1 cellular context compared by ENCODE assay signal in genomic region chr11:36041988-36042606, GRCh38.
TF ChIP-seq lines count a peak whose summit lies in the region.

No MANE protein-coding gene starts in this region.

TF ChIP-seq in K562, 482 proteins besides CTCF, POLR2A, EP300 and RAD21 (continued from another document):
- TF ChIP-seq ZNF407 (IDR thresholded peaks at IDR 0.05; ENCODE audit: low read depth) (no peak), NFXL1 (CRISPR knock-in tag; IDR thresholded peaks at IDR 0.05) (no peak), JUND (IDR thresholded peaks at IDR 0.05; ENCODE audit: borderline replicate concordance, low read depth, low read length) (no peak), JUND (tag; IDR thresholded peaks at IDR 0.05; ENCODE audit: borderline replicate concordance, low read depth, low read length) (no peak), LCOR (CRISPR knock-in tag; IDR thresholded peaks at IDR 0.05) (no peak), FIP1L1 (IDR thresholded peaks at IDR 0.05; ENCODE audit: low read depth, low read length, poor library complexity, severe bottlenecking) (no peak), MEF2A (IDR thresholded peaks at IDR 0.05; ENCODE audit: control insufficient read depth, low read depth, low read length) (no peak), SPI1 (IDR thresholded peaks at IDR 0.05; ENCODE audit: borderline replicate concordance, low read depth, low read length) (peak; percentile 78), CHD2 (IDR thresholded peaks at IDR 0.05; ENCODE audit: low read depth, low read length) (no peak), MTA1 (IDR thresholded peaks at IDR 0.05; ENCODE audit: borderline replicate concordance) (no peak), ARID2 (IDR thresholded peaks at IDR 0.05) (peak; percentile 33; the same call in 1 of the 2 replicates), CREB1 (IDR thresholded peaks at IDR 0.05) (no peak), CREB1 (CRISPR knock-in tag; IDR thresholded peaks at IDR 0.05) (no peak), MTF1 (CRISPR knock-in tag; IDR thresholded peaks at IDR 0.05; ENCODE audit: borderline replicate concordance) (no peak), FOS (IDR thresholded peaks at IDR 0.05; ENCODE audit: extremely low read depth, insufficient read length) (no peak), ESRRA (IDR thresholded peaks at IDR 0.05; ENCODE audit: borderline replicate concordance, low read depth) (no peak), ZKSCAN1 (IDR thresholded peaks at IDR 0.05; ENCODE audit: low read depth, low read length) (no peak), RBM15 (IDR thresholded peaks at IDR 0.05; ENCODE audit: insufficient read depth, low read length) (no peak), SMC3 (conservative IDR thresholded peaks at IDR 0.05; ENCODE audit: insufficient read depth, low read depth, low read length) (peak; percentile 48; the same call in 1 of the 2 replicates), ZBTB2 (IDR thresholded peaks at IDR 0.05) (no peak), TBP (optimal IDR thresholded peaks at IDR 0.05; ENCODE audit: low read depth, low read length) (no peak), SAP30 (IDR thresholded peaks at IDR 0.05; ENCODE audit: borderline replicate concordance, insufficient read depth, low read depth, low read length, poor library complexity, severe bottlenecking) (no peak), ZNF217 (CRISPR knock-in tag; IDR thresholded peaks at IDR 0.05) (no peak), NRF1 (conservative IDR thresholded peaks at IDR 0.05 in 1 of 2, IDR thresholded peaks at IDR 0.05 in 1 of 2) (no peak), ZZZ3 (IDR thresholded peaks at IDR 0.05) (no peak), KLF16 (IDR thresholded peaks at IDR 0.05) (no peak), ZFP30 (CRISPR knock-in tag; IDR thresholded peaks at IDR 0.05; ENCODE audit: borderline replicate concordance) (no peak), NFYB (IDR thresholded peaks at IDR 0.05; ENCODE audit: extremely low read depth, insufficient read length) (no peak), MAZ (CRISPR knock-in tag; conservative IDR thresholded peaks at IDR 0.05 in 1 of 2, IDR thresholded peaks at IDR 0.05 in 1 of 2) (0 out of 4 replicates have a peak, but pooled peaks of 1 of the 2 experiments have one; percentile 33)
- TF ChIP-seq, protein P1, sequence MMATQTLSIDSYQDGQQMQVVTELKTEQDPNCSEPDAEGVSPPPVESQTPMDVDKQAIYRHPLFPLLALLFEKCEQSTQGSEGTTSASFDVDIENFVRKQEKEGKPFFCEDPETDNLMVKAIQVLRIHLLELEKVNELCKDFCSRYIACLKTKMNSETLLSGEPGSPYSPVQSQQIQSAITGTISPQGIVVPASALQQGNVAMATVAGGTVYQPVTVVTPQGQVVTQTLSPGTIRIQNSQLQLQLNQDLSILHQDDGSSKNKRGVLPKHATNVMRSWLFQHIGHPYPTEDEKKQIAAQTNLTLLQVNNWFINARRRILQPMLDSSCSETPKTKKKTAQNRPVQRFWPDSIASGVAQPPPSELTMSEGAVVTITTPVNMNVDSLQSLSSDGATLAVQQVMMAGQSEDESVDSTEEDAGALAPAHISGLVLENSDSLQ (IDR thresholded peaks at IDR 0.05), result peak; percentile 19; the same call in 1 of the 2 replicates
- TF ChIP-seq, protein P2, sequence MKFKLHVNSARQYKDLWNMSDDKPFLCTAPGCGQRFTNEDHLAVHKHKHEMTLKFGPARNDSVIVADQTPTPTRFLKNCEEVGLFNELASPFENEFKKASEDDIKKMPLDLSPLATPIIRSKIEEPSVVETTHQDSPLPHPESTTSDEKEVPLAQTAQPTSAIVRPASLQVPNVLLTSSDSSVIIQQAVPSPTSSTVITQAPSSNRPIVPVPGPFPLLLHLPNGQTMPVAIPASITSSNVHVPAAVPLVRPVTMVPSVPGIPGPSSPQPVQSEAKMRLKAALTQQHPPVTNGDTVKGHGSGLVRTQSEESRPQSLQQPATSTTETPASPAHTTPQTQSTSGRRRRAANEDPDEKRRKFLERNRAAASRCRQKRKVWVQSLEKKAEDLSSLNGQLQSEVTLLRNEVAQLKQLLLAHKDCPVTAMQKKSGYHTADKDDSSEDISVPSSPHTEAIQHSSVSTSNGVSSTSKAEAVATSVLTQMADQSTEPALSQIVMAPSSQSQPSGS (CRISPR knock-in tag; IDR thresholded peaks at IDR 0.05), result no peak
- TF ChIP-seq, protein P3, sequence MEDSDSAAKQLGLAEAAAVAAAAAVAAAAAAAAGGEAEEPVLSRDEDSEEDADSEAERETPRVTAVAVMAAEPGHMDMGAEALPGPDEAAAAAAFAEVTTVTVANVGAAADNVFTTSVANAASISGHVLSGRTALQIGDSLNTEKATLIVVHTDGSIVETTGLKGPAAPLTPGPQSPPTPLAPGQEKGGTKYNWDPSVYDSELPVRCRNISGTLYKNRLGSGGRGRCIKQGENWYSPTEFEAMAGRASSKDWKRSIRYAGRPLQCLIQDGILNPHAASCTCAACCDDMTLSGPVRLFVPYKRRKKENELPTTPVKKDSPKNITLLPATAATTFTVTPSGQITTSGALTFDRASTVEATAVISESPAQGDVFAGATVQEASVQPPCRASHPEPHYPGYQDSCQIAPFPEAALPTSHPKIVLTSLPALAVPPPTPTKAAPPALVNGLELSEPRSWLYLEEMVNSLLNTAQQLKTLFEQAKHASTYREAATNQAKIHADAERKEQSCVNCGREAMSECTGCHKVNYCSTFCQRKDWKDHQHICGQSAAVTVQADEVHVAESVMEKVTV (CRISPR knock-in tag; IDR thresholded peaks at IDR 0.05), result peak; percentile 65
